ENCODE assay signal across 8 cellular contexts in the genomic region with DNA sequence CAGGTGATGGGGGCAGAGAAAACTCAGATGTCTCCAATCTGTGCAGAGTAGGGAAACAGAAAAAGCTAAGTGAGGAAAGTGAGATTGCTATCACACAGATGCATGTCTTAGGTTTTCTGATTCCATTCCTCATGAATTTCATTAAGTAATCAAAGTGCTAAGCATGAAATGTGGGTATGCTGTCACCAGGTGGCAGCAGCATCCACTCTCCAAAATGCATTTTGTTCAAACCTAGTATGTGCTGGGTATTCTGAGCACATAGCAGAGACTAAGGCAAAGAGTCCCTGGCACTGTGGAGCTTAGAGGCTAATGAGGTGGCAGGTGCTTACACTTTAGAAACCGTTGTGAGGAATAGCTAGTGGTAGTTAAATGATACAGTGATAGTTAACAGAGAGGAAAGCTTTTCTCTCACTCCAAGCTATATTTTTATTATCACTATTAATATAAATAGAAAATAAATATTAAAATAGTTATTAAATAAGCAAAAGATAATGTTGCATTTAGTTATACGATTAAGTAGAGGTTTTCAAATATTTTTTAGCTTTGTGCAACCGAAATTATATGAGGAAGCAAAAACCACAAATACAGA.
DNase-seq lines count a peak whose midpoint lies in the region; ATAC-seq and TF ChIP-seq lines count a peak whose summit lies in the region.

No MANE protein-coding gene starts in this region.

- H3K79me2 ChIP-seq in OCI-LY7 (ENCODE audit: insufficient read depth, low read depth, low read length) = no peaks in the 10 kb centered on the region

- TF ChIP-seq CTCF in OCI-LY7 (conservative IDR thresholded peaks at IDR 0.05; ENCODE audit: low read length) (peak; percentile 83), brain microvascular endothelial cell (IDR thresholded peaks at IDR 0.05; ENCODE audit: low read depth, low read length, missing control alignments) (peak; percentile 53), upper lobe of left lung (IDR thresholded peaks at IDR 0.05) (peak; percentile 18 to 58 (median 43))

- ATAC-seq in upper lobe of left lung (ENCODE audit: low FRiP score in 2 of 2) = peak; percentile 71 to 76
- ATAC-seq in HG02678 (IDR thresholded peaks at IDR 0.05; ENCODE audit: unreplicated experiment) = no peak
- ATAC-seq in HG02642 (IDR thresholded peaks at IDR 0.05; ENCODE audit: poor library complexity, unreplicated experiment) = no peak

- no peaks in the 10 kb centered on the region for H4K20me1 ChIP-seq in OCI-LY7 (ENCODE audit: insufficient read depth, low read length)

- CTCF ChIA-PET in HEK293T (lab: Yijun Ruan, JAX) (no interaction called here), OCI-LY7 (lab: Charles Lee; ENCODE audit: unreplicated experiment) (no interaction called here)

- WGBS in upper lobe of left lung, 2 donors = 33 to 48% methylated on average over 3 of the region's 3 CpGs

- H3K27me3 ChIP-seq in brain microvascular endothelial cell (replicated peaks) (no peaks in the 10 kb centered on the region), upper lobe of left lung (no peaks in the 10 kb centered on the region)

- H3K27ac ChIP-seq in OCI-LY7 (ENCODE audit: low read depth, low read length, poor library complexity, severe bottlenecking) = no peak overlapping the region
- no peak overlapping the region for H3K27ac ChIP-seq in brain microvascular endothelial cell
- H3K27ac ChIP-seq in upper lobe of left lung = no peak overlapping the region

- peak overlapping the region; percentile 79 for H2AFZ ChIP-seq in OCI-LY7 (ENCODE audit: low read length)

- H3K4me2 ChIP-seq in OCI-LY7 (ENCODE audit: low read length) = peak overlapping the region; percentile 49

- no peaks in the 10 kb centered on the region for H3K36me3 ChIP-seq in OCI-LY7 (ENCODE audit: insufficient read depth, low read length)
- H3K36me3 ChIP-seq in brain microvascular endothelial cell (replicated peaks) = no peaks in the 10 kb centered on the region
- no peaks in the 10 kb centered on the region for H3K36me3 ChIP-seq in upper lobe of left lung

- POLR2A ChIA-PET in HEK293T (lab: Yijun Ruan, JAX) = no interaction called here
- POLR2A ChIA-PET in OCI-LY7 (lab: Charles Lee) = no interaction called here

- BruUV-seq in OCI-LY7 (replicated peaks; lab: Mats Ljungman, UMichigan) = no TSS peak

- peaks cover 4% of the 10 kb centered on the region for H3K4me1 ChIP-seq in OCI-LY7 (ENCODE audit: insufficient read depth, low read length, poor library complexity, severe bottlenecking)
- H3K4me1 ChIP-seq in upper lobe of left lung = peaks cover 0 to 28% (median 3%) of the 10 kb centered on the region in 4 donors

- H3K4me3 ChIP-seq in OCI-LY7 (ENCODE audit: low read depth, low read length, poor library complexity, severe bottlenecking) = peak overlapping the region; percentile 14
- peak overlapping the region; percentile 45 for H3K4me3 ChIP-seq in brain microvascular endothelial cell (ENCODE audit: low read depth, low read length)
- H3K4me3 ChIP-seq in upper lobe of left lung = peak overlapping the region in 2 of 4 donors; percentile 41 to 44

- H3K9me3 ChIP-seq in OCI-LY7 (ENCODE audit: low read length) (no peaks in the 10 kb centered on the region), upper lobe of left lung (no peaks in the 10 kb centered on the region)

- TF ChIP-seq EP300 in upper lobe of left lung (IDR thresholded peaks at IDR 0.05) = no peak

- in situ Hi-C loops in brain microvascular endothelial cell (cut with HindIII; ENCODE audit: low pct_ligation_motif_present, low sequenced_read_pairs) = no loop called here

- DNase-seq in DMS 273 treated with DMSO at 0.1 percent for 48 hours (lab: John Stamatoyannopoulos, UW) = peak; percentile 35
- DNase-seq in HEK293T (ENCODE audit: extremely low spot score) = peak; percentile 38
- DNase-seq in OCI-LY7 (ENCODE audit: low spot score) = peak; percentile 50
- peak; percentile 53 for DNase-seq in brain microvascular endothelial cell
- peak; percentile 25 for DNase-seq in mucosa of gallbladder (ENCODE audit: low spot score)
- DNase-seq in upper lobe of left lung = no peak

- intact Hi-C loops in OCI-LY7 (cut with micrococcal nuclease; ENCODE audit: unreplicated experiment) = no loop called here

- no peaks in the 10 kb centered on the region for H3K9me2 ChIP-seq in OCI-LY7 (ENCODE audit: insufficient read depth, low read length)

- no peak for TF ChIP-seq POLR2A in upper lobe of left lung (IDR thresholded peaks at IDR 0.05)

TF ChIP-seq in HEK293T, 16 proteins besides CTCF, POLR2A, EP300 and RAD21:
- TF ChIP-seq FOXA1 (IDR thresholded peaks at IDR 0.05) (no peak), ELF4 (IDR thresholded peaks at IDR 0.05) (no peak), BHLHE40 (IDR thresholded peaks at IDR 0.05; ENCODE audit: borderline replicate concordance) (no peak), CTBP1 (IDR thresholded peaks at IDR 0.05; ENCODE audit: borderline replicate concordance) (no peak), L3MBTL2 (conservative IDR thresholded peaks at IDR 0.05) (no peak), ARNT (IDR thresholded peaks at IDR 0.05) (no peak), HDGF (IDR thresholded peaks at IDR 0.05; ENCODE audit: borderline replicate concordance) (no peak), SUZ12 (IDR thresholded peaks at IDR 0.05) (no peak), LEF1 (IDR thresholded peaks at IDR 0.05; ENCODE audit: borderline replicate concordance) (no peak), TARDBP (IDR thresholded peaks at IDR 0.05) (no peak), NFRKB (IDR thresholded peaks at IDR 0.05) (no peak), ZNF384 (IDR thresholded peaks at IDR 0.05) (no peak), FOXM1 (IDR thresholded peaks at IDR 0.05; ENCODE audit: borderline replicate concordance) (no peak), SP1 (IDR thresholded peaks at IDR 0.05) (no peak), FOXK2 (IDR thresholded peaks at IDR 0.05) (no peak)
- TF ChIP-seq, protein P1, sequence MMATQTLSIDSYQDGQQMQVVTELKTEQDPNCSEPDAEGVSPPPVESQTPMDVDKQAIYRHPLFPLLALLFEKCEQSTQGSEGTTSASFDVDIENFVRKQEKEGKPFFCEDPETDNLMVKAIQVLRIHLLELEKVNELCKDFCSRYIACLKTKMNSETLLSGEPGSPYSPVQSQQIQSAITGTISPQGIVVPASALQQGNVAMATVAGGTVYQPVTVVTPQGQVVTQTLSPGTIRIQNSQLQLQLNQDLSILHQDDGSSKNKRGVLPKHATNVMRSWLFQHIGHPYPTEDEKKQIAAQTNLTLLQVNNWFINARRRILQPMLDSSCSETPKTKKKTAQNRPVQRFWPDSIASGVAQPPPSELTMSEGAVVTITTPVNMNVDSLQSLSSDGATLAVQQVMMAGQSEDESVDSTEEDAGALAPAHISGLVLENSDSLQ (IDR thresholded peaks at IDR 0.05) = no peak

Comparison
In these comparisons a context has a peak if more than half of its experiments do, and no peak if none do; other contexts are left out.
1. DNase-seq: peak in DMS 273 treated with DMSO at 0.1 percent for 48 hours (single experiment), HEK293T (single experiment), OCI-LY7 (single experiment), brain microvascular endothelial cell (single experiment) and mucosa of gallbladder (single experiment); none in upper lobe of left lung (0 of 2).
2. ATAC-seq: peak in upper lobe of left lung (2 of 2); none in HG02678 (single experiment) and HG02642 (single experiment).
3. Peak in every context shown above with its lines, with median percentiles within 50 percentile points of each other: CTCF ChIP-seq.